ENCODE assay signal across 12 cellular contexts in the genomic region with DNA sequence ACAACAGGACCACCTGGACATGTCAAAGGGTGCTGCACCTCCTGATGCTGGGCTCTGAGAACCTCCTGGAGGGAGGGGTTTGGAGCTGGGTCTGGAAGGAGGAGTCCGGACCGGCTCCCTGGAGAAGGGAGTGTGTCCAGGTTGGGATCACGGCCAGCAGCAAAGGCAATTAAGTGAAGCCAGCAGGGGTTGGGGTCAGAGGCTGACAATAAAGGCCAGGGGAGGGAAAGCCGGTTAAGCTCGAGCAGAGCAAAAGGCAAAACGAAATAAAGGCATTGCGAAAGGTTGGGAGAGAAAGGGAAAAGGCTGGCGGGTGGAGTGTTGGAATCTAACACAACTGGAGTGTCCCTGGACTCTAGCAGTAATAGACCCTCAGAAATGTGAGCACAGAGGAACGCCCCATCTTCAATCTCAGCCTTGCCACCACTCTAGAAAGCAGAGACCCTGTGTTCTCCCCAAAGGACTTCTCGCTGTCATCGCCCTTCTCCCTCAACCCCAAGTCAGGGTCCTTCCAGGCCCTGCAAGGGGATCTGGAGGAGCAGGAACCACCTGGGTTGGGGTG. TPM values are rescaled to one million over a fixed set of nuclear protein-coding genes. Genes with fewer than 3 reads are reported as not detected.
DNase-seq lines count a peak whose midpoint lies in the region; ATAC-seq, FAIRE-seq and TF ChIP-seq lines count a peak whose summit lies in the region.
"Had no signal": no experiment of that assay in that cellular context is flagged by ENCODE, and none has a peak within 500 bp of the region (broad histone marks: within the 10 kb centered on the region; RNA-seq: fewer than 3 reads in every experiment).

No MANE protein-coding gene starts in this region.

- no peak for TF ChIP-seq CTCF in HepG2 (CRISPR knock-in tag; IDR thresholded peaks at IDR 0.05)
- no peak for TF ChIP-seq CTCF in right lobe of liver (IDR thresholded peaks at IDR 0.05)
- no peak for TF ChIP-seq CTCF in activated CD8-positive, alpha-beta T cell treated with anti-CD3 and anti-CD28 coated beads for 36 hours (IDR thresholded peaks at IDR 0.05)
- no peak for TF ChIP-seq CTCF in stomach (IDR thresholded peaks at IDR 0.05)

- H3K4me3 ChIP-seq in HepG2 (replicated peaks in 1 of 3; ENCODE audit: insufficient read depth in 1 of 3, low read depth in 2 of 3, low read length in 3 of 3), result peak overlapping the region in 1 of 3 experiments; percentile 45; a peak in 1 of 6 replicates
- H3K4me3 ChIP-seq in right lobe of liver, result no peak overlapping the region
- H3K4me3 ChIP-seq in stomach, result no peak overlapping the region

- H4K20me1 ChIP-seq in HepG2 (ENCODE audit: insufficient read depth, low read length), result no peaks in the 10 kb centered on the region

- WGBS in HepG2 (ENCODE audit: low lambda C conversion rate), result 19% methylated on average over 11 of the region's 11 CpGs
- WGBS in right lobe of liver (ENCODE audit: insufficient coverage, low coverage, low lambda C conversion rate, missing lambda C conversion rate), result 27% methylated on average over 8 of the region's 11 CpGs
- 29 to 37% (median 35%) methylated on average over 11 of the region's 11 CpGs for WGBS in stomach, 5 donors

- H3K27me3 ChIP-seq in HepG2 (ENCODE audit: control insufficient read depth in 1 of 2, insufficient read depth in 2 of 2, low read length in 2 of 2) (peaks cover 9 to 68% of the 10 kb centered on the region in 2 experiments; a peak in 4 of 5 replicates), right lobe of liver (peaks cover 0 to 7% of the 10 kb centered on the region in 2 donors), stomach (peaks cover 0 to 79% (median 46%) of the 10 kb centered on the region in 3 donors)

- peak overlapping the region; percentile 46 for H3K4me3 Mint-ChIP-seq in activated CD8-positive, alpha-beta T cell treated with anti-CD3 and anti-CD28 coated beads for 36 hours

- H3K27ac Mint-ChIP-seq in activated CD8-positive, alpha-beta T cell treated with anti-CD3 and anti-CD28 coated beads for 36 hours, result no peak overlapping the region

- intact Hi-C loops in HepG2 (cut with micrococcal nuclease; ENCODE audit: unreplicated experiment) (no loop called here), right lobe of liver (cut with DNase I) (no loop called here), stomach (cut with DNase I; ENCODE audit: low total_unique reads) (no loop called here), cardiac septum (cut with DNase I) (no loop called here)
- intact Hi-C loops in activated CD8-positive, alpha-beta T cell treated with anti-CD3 and anti-CD28 coated beads for 36 hours (cut with micrococcal nuclease), result no loop called here

- H3K4me2 ChIP-seq in HepG2 (ENCODE audit: low read depth, low read length), result peak overlapping the region; percentile 48; the same call in 1 of the 2 replicates

- no peak overlapping the region for H3K27ac ChIP-seq in HepG2 (ENCODE audit: extremely low read length, insufficient read depth, low read length)
- H3K27ac ChIP-seq in right lobe of liver, result no peak overlapping the region
- H3K27ac ChIP-seq in stomach, result no peak overlapping the region
- H3K27ac ChIP-seq: BLaER1, epithelial cell of prostate, parathyroid adenoma had no signal

- DNase-seq in HepG2 (ENCODE audit: low spot score) (no peak), right lobe of liver (no peak), islet precursor cell (peak; percentile 79), urothelium cell line (ENCODE audit: low spot score) (no peak), stomach (no peak), cardiac septum (ENCODE audit: low spot score) (no peak)
- no peak for DNase-seq in activated CD8-positive, alpha-beta T cell treated with anti-CD3 and anti-CD28 coated beads for 36 hours

- ATAC-seq in HepG2 (no peak), right lobe of liver (no peak), HG03565 (IDR thresholded peaks at IDR 0.05; ENCODE audit: unreplicated experiment) (no peak)
- ATAC-seq in activated CD8-positive, alpha-beta T cell treated with anti-CD3 and anti-CD28 coated beads for 36 hours, result no peak

- no TSS peak for BruUV-seq in HepG2 (replicated peaks; lab: Mats Ljungman, UMichigan)

- no peaks in the 10 kb centered on the region for H3K9me3 Mint-ChIP-seq in activated CD8-positive, alpha-beta T cell treated with anti-CD3 and anti-CD28 coated beads for 36 hours

- peaks cover 5% of the 10 kb centered on the region for H3K4me1 Mint-ChIP-seq in activated CD8-positive, alpha-beta T cell treated with anti-CD3 and anti-CD28 coated beads for 36 hours (ENCODE audit: low read depth)

- H3K36me3 Mint-ChIP-seq in activated CD8-positive, alpha-beta T cell treated with anti-CD3 and anti-CD28 coated beads for 36 hours (ENCODE audit: low read depth), result no peaks in the 10 kb centered on the region

- no peaks in the 10 kb centered on the region for H3K79me2 ChIP-seq in HepG2 (ENCODE audit: insufficient read depth, low read length)
- H3K79me2 ChIP-seq: parathyroid adenoma had no signal

- TF ChIP-seq POLR2A in HepG2 (IDR thresholded peaks at IDR 0.05; ENCODE audit: insufficient read depth in 1 of 2, low read depth in 2 of 2, low read length in 2 of 2) (no peak), right lobe of liver (IDR thresholded peaks at IDR 0.05) (no peak), stomach (IDR thresholded peaks at IDR 0.05) (no peak)

- H3K4me1 ChIP-seq in HepG2 (ENCODE audit: insufficient read depth, low read length) (peaks cover 17% of the 10 kb centered on the region), right lobe of liver (peaks cover 0 to 12% (median 0%) of the 10 kb centered on the region in 4 donors), stomach (peaks cover 14 to 30% (median 22%) of the 10 kb centered on the region in 4 donors)

- TF ChIP-seq EP300 in HepG2 (IDR thresholded peaks at IDR 0.05; ENCODE audit: low read depth in 2 of 2, low read length in 2 of 2), result no peak
- no peak for TF ChIP-seq EP300 in HepG2 (CRISPR knock-in tag; IDR thresholded peaks at IDR 0.05; ENCODE audit: borderline replicate concordance)
- TF ChIP-seq EP300 in stomach (IDR thresholded peaks at IDR 0.05), result no peak

- CTCF ChIA-PET in HepG2 (lab: Yijun Ruan, JAX; ENCODE audit: low intra/inter-chr PET ratio, low total read pairs), result no interaction called here
- CTCF ChIA-PET in activated CD8-positive, alpha-beta T cell treated with anti-CD3 and anti-CD28 coated beads for 36 hours (lab: Charles Lee), result no interaction called here

- H3K27me3 Mint-ChIP-seq in activated CD8-positive, alpha-beta T cell treated with anti-CD3 and anti-CD28 coated beads for 36 hours, result peaks cover 51% of the 10 kb centered on the region

- H3K9me3 ChIP-seq in HepG2 (ENCODE audit: low read length) (no peaks in the 10 kb centered on the region), right lobe of liver (no peaks in the 10 kb centered on the region), stomach (no peaks in the 10 kb centered on the region)
- H3K9me3 ChIP-seq: BLaER1 had no signal

- H3K9ac ChIP-seq in HepG2 (ENCODE audit: insufficient read depth, low read depth, low read length), result no peak overlapping the region
- H3K9ac ChIP-seq: BLaER1, parathyroid adenoma had no signal

- in situ Hi-C loops in HepG2 (cut with HindIII; ENCODE audit: extremely low pct_ligation_motif_present, low pct_unique_long_range_greater_than_20kb), result no loop called here

- no peak for FAIRE-seq in HepG2 (lab: Jason Lieb, UNC)
- FAIRE-seq in urothelium cell line (lab: Jason Lieb, UNC), result peak; percentile 13
- FAIRE-seq: islet of Langerhans had no signal

- H2AFZ ChIP-seq in HepG2 (ENCODE audit: low read length), result no peak overlapping the region

- no peaks in the 10 kb centered on the region for H3K36me3 ChIP-seq in HepG2 (replicated peaks in 1 of 2; ENCODE audit: control insufficient read depth in 1 of 2, insufficient read depth in 2 of 2, low read length in 2 of 2)
- H3K36me3 ChIP-seq in right lobe of liver, result no peaks in the 10 kb centered on the region
- H3K36me3 ChIP-seq in stomach, result no peaks in the 10 kb centered on the region
- H3K36me3 ChIP-seq: BLaER1 had no signal

- TF ChIP-seq RAD21 in HepG2 (CRISPR knock-in tag; IDR thresholded peaks at IDR 0.05), result no peak

- POLR2A ChIA-PET in HepG2 (lab: Yijun Ruan, JAX), result no interaction called here
- POLR2A ChIA-PET in activated CD8-positive, alpha-beta T cell treated with anti-CD3 and anti-CD28 coated beads for 36 hours (lab: Charles Lee), result interaction anchor here (0.7 kb wide), 1 partner anchor 295 kb away, joined by 3 read pairs; no protein-coding TSS in a partner anchor

TF ChIP-seq in HepG2, 621 proteins besides CTCF, POLR2A, EP300 and RAD21 (continues in another document):
- TF ChIP-seq CHCHD3 (CRISPR knock-in tag; IDR thresholded peaks at IDR 0.05), result no peak
- peak; percentile 18; the same call in 1 of the 2 replicates for TF ChIP-seq CEBPB (IDR thresholded peaks at IDR 0.05; ENCODE audit: borderline replicate concordance, low read depth, low read length)

RNA-seq across cellular contexts. Expression of gene CACNG4, which starts 0.9 kb away (rescaled TPM):
- total RNA-seq in HepG2 (2016; rRNA removed; fragmentation: Illumina TruSeq; extraction: Trizol) (0.09 and 0.11 TPM in 2 replicates), right lobe of liver (not detected), stomach (1 to 10 TPM in 2 of 5 donors, under 1 TPM in 1, not detected in 2; 0.45 to 8.8 (median 1.5) TPM), cardiac septum (0.05 TPM)
- total RNA-seq in HepG2 (2016; cell fraction: cytosol; rRNA removed; fragmentation: Illumina TruSeq; extraction: Trizol; ENCODE audit: low read depth), result 0.09 and 0.10 TPM in 2 replicates
- 0.09 TPM in 2 replicates for total RNA-seq in HepG2 (2016; cell fraction: insoluble cytoplasmic fraction; rRNA removed; fragmentation: Illumina TruSeq; extraction: Trizol)
- total RNA-seq in HepG2 (2016; cell fraction: membrane; rRNA removed; fragmentation: Illumina TruSeq; extraction: Trizol), result 0.17 and 0.19 TPM in 2 replicates
- not detected in 2 replicates for total RNA-seq in HepG2 (2016; cell fraction: nucleus; rRNA removed; fragmentation: Illumina TruSeq; extraction: Trizol)
- polyA plus RNA-seq in HepG2 (2011; rRNA removed) (0.09 and 0.17 TPM in 2 replicates), stomach (1 to 10 TPM in 1 of 3 donors, under 1 TPM in 2; 0.15 to 3.1 (median 0.33) TPM)
- 0.14 and 0.19 TPM in 2 replicates for polyA plus RNA-seq in HepG2 (2011; cell fraction: cytosol; rRNA removed)
- polyA plus RNA-seq in HepG2 (2011; cell fraction: nucleus; rRNA removed), result 0.07 and 0.21 TPM in 2 replicates
- 0.08 and 0.12 TPM in 2 replicates for polyA plus RNA-seq in HepG2 (2012)
- 0.12 and 0.14 TPM in 2 replicates for polyA plus RNA-seq in HepG2 (2016; cell fraction: cytosol; fragmentation: Illumina TruSeq; extraction: Trizol; ENCODE audit: low read depth)
- 0.09 TPM in 1 of 2 replicates, not detected in the other for polyA plus RNA-seq in HepG2 (2016; cell fraction: insoluble cytoplasmic fraction; fragmentation: Illumina TruSeq; extraction: Trizol; ENCODE audit: low read depth)
- 0.17 and 0.26 TPM in 2 replicates for polyA plus RNA-seq in HepG2 (2016; cell fraction: membrane; fragmentation: Illumina TruSeq; extraction: Trizol; ENCODE audit: low read depth)
- polyA plus RNA-seq in HepG2 (2016; cell fraction: nucleus; fragmentation: Illumina TruSeq; extraction: Trizol; ENCODE audit: insufficient read depth, low read depth), result not detected in 2 replicates
- 0.22 TPM in 1 of 2 replicates, not detected in the other for polyA minus RNA-seq in HepG2 (2011; rRNA and poly(A)+ RNA removed; ENCODE audit: low replicate concordance)
- not detected in 2 replicates for polyA minus RNA-seq in HepG2 (2011; cell fraction: cytosol; rRNA and poly(A)+ RNA removed)
- polyA minus RNA-seq in HepG2 (2011; cell fraction: nucleus; rRNA and poly(A)+ RNA removed), result not detected in 2 replicates
- total RNA-seq in activated CD8-positive, alpha-beta T cell treated with anti-CD3 and anti-CD28 coated beads for 36 hours, result not detected
